In genomic region chr19:10505583-10506229, GRCh38 we compare ENCODE assay signal across 8 cellular contexts. TPM values are rescaled to one million over a fixed set of nuclear protein-coding genes. Genes with fewer than 3 reads are reported as not detected.
A peak's percentile ranks its signal among the peaks of the same experiment; 100 is the strongest.
DNase-seq lines count a peak whose midpoint lies in the region; TF ChIP-seq lines count a peak whose summit lies in the region.

No MANE protein-coding gene starts in this region.

- TF ChIP-seq POLR2A in testis (IDR thresholded peaks at IDR 0.05), result no peak

- H3K4me1 ChIP-seq in testis, result peaks cover 13% of the 10 kb centered on the region

- no peaks in the 10 kb centered on the region for H3K27me3 ChIP-seq in testis

- H3K27ac ChIP-seq in testis, result no peak overlapping the region

- H3K4me3 ChIP-seq in fibroblast of mammary gland (ENCODE audit: control insufficient read depth, low read depth, low read length) (no peak overlapping the region), testis (no peak overlapping the region)

- TF ChIP-seq CTCF in fibroblast of mammary gland (conservative IDR thresholded peaks at IDR 0.05; ENCODE audit: control insufficient read depth, insufficient read depth, low read depth, low read length) (peak; percentile 85), testis (IDR thresholded peaks at IDR 0.05) (peak; percentile 16 to 84 (median 62))

- peak; percentile 18 to 59 for DNase-seq in NCI-H526 (lab: John Stamatoyannopoulos, UW)
- DNase-seq in NCI-H526 treated with DMSO at 0.1 percent for 48 hours (lab: John Stamatoyannopoulos, UW), result no peak
- DNase-seq in OCI-M1 (lab: John Stamatoyannopoulos, UW), result peak; percentile 97
- peak; percentile 80 for DNase-seq in activated T-cell treated with anti-CD3 and anti-CD28 coated beads for 4 hours
- peak; percentile 69 for DNase-seq in fibroblast of mammary gland (ENCODE audit: low read depth)
- DNase-seq in nucleus accumbens (lab: John Stamatoyannopoulos, UW), result peak in 44 of 56 donors; percentile 5 to 75 (median 34)
- peak; percentile 88 for DNase-seq in testis
- DNase-seq in DMS79 treated with DMSO at 0.1 percent for 48 hours (lab: John Stamatoyannopoulos, UW), result no peak

- 17 to 26% methylated on average over 17 of the region's 17 CpGs for WGBS in testis, 2 donors

- intact Hi-C loops in testis (cut with DNase I; ENCODE audit: low total_unique reads), result no loop called here

- no peaks in the 10 kb centered on the region for H3K9me3 ChIP-seq in testis

- no peaks in the 10 kb centered on the region for H3K36me3 ChIP-seq in testis (ENCODE audit: low read depth, missing control alignments)

RNA-seq across cellular contexts. Expression of gene KEAP1, which starts 2.5 kb away (rescaled TPM):
- 10 to 100 TPM; 40.7 to 61.0 TPM for total RNA-seq in testis
- 54.1 TPM for polyA plus RNA-seq in testis (ENCODE audit: insufficient read depth, low read depth, low replicate concordance)

RNA-seq across cellular contexts. Expression of gene S1PR5, which starts 11.5 kb away (rescaled TPM):
- under 1 TPM; 0.12 to 0.31 TPM for total RNA-seq in testis
- polyA plus RNA-seq in testis (ENCODE audit: insufficient read depth, low read depth, low replicate concordance), result 0.61 TPM

RNA-seq across cellular contexts. Expression of gene ATG4D, which starts 38.0 kb away (rescaled TPM):
- total RNA-seq in testis, result 10 to 100 TPM; 80.5 to 97.1 TPM
- 167 TPM for polyA plus RNA-seq in testis (ENCODE audit: insufficient read depth, low read depth, low replicate concordance)

Comparison
In these comparisons a context has a peak if more than half of its experiments do, and no peak if none do; other contexts are left out.
1. DNase-seq: peak in NCI-H526 (2 of 2), OCI-M1 (single experiment), activated T-cell treated with anti-CD3 and anti-CD28 coated beads for 4 hours (single experiment), fibroblast of mammary gland (single experiment), nucleus accumbens (44 of 56) and testis (single experiment); none in NCI-H526 treated with DMSO at 0.1 percent for 48 hours (single experiment) and DMS79 treated with DMSO at 0.1 percent for 48 hours (single experiment).